ENCODE assay signal across 1 cellular context in the genomic region with DNA sequence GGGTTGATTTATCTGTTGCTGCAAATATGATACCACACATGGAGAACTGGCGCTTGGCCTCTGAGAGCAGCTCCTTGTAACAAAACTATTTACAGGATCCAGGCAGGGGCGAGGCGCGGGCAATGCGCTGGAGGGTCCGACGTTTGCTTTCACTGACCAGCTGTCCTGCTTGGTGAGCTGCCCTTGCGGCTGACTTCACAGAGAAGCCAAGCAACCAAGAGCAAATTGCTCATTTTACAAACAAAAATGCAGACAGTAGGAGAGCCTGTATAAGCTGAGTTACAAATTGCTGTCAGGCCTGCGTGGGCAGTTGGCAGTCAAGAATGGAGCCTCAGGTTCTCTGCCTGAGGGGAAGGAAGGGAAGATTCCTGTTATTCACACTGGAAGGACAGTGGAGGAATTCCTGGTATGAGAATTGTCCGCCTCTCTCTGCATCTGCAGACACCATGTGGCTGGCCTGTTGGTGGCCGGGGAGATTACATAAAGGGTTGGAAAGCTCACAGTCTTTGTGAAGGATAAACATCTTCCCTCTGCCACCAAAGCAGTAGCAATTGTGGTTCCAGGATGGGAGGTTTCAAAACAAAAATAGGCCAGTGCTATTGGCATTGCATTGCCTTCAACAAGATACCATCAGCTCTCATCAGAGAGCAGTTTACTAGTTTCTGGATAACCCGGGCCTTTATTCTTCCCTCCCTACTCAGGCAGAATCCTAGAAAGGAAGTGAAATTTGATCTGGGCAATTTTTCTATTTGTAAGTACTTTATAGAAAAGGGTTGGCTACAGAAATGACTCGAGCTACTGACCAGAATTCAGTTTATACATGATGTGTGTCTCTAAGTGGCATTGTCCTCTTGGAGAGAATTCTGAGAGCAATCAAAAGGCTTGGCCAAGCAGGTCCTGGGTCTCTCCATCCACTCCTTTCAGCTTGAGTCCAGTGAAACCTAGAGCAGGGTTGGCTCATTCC.
A peak's percentile ranks its signal among the peaks of the same experiment; 100 is the strongest.
TF ChIP-seq lines count a peak whose summit lies in the region.

No MANE protein-coding gene starts in this region.

TF ChIP-seq in K562, 482 proteins besides CTCF, POLR2A, EP300 and RAD21 (continued from another document):
- TF ChIP-seq, protein P1, sequence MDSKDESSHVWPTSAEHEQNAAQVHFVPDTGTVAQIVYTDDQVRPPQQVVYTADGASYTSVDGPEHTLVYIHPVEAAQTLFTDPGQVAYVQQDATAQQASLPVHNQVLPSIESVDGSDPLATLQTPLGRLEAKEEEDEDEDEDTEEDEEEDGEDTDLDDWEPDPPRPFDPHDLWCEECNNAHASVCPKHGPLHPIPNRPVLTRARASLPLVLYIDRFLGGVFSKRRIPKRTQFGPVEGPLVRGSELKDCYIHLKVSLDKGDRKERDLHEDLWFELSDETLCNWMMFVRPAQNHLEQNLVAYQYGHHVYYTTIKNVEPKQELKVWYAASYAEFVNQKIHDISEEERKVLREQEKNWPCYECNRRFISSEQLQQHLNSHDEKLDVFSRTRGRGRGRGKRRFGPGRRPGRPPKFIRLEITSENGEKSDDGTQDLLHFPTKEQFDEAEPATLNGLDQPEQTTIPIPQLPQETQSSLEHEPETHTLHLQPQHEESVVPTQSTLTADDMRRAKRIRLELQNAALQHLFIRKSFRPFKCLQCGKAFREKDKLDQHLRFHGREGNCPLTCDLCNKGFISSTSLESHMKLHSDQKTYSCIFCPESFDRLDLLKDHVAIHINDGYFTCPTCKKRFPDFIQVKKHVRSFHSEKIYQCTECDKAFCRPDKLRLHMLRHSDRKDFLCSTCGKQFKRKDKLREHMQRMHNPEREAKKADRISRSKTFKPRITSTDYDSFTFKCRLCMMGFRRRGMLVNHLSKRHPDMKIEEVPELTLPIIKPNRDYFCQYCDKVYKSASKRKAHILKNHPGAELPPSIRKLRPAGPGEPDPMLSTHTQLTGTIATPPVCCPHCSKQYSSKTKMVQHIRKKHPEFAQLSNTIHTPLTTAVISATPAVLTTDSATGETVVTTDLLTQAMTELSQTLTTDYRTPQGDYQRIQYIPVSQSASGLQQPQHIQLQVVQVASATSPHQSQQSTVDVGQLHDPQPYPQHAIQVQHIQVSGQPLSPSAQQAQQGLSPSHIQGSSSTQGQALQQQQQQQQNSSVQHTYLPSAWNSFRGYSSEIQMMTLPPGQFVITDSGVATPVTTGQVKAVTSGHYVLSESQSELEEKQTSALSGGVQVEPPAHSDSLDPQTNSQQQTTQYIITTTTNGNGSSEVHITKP (IDR thresholded peaks at IDR 0.05; ENCODE audit: partially characterized antibody): no peak
- TF ChIP-seq GABPA (tag; conservative IDR thresholded peaks at IDR 0.05; ENCODE audit: low read depth) (no peak), YY1 (IDR thresholded peaks at IDR 0.05; ENCODE audit: borderline replicate concordance in 1 of 3, control insufficient read depth in 1 of 3, extremely low read depth in 1 of 3, insufficient read depth in 3 of 3, insufficient read length in 1 of 3, insufficient replicate concordance in 2 of 3, low read depth in 1 of 3, low read length in 2 of 3) (peak in 1 of 3 experiments; percentile 5), HDAC3 (IDR thresholded peaks at IDR 0.05; ENCODE audit: borderline replicate concordance, partially characterized antibody) (no peak), CBFA2T3 (IDR thresholded peaks at IDR 0.05) (peak; percentile 8; the same call in 1 of the 2 replicates), L3MBTL2 (IDR thresholded peaks at IDR 0.05) (peak; percentile 42; the same call in 1 of the 2 replicates), ZNF436 (CRISPR knock-in tag; IDR thresholded peaks at IDR 0.05) (no peak), HSF4 (CRISPR knock-in tag; IDR thresholded peaks at IDR 0.05; ENCODE audit: borderline replicate concordance) (no peak), ZBTB1 (CRISPR knock-in tag; IDR thresholded peaks at IDR 0.05; ENCODE audit: borderline replicate concordance, low read depth) (no peak), ZNF23 (CRISPR knock-in tag; IDR thresholded peaks at IDR 0.05) (no peak), THRAP3 (IDR thresholded peaks at IDR 0.05; ENCODE audit: borderline replicate concordance) (no peak), FIP1L1 (IDR thresholded peaks at IDR 0.05; ENCODE audit: low read depth, low read length, poor library complexity, severe bottlenecking) (no peak), NFIC (IDR thresholded peaks at IDR 0.05) (no peak), ZFX (CRISPR knock-in tag; IDR thresholded peaks at IDR 0.05) (peak; percentile 40), BRD4 (IDR thresholded peaks at IDR 0.05) (no peak), ZNF785 (CRISPR knock-in tag; IDR thresholded peaks at IDR 0.05) (no peak), SMAD4 (CRISPR knock-in tag; conservative IDR thresholded peaks at IDR 0.05) (0 out of 2 replicates have a peak, but pooled peaks have one; percentile 25), NCOA4 (IDR thresholded peaks at IDR 0.05; ENCODE audit: partially characterized antibody) (no peak), GATAD2A (IDR thresholded peaks at IDR 0.05) (no peak), ZNF12 (CRISPR knock-in tag; IDR thresholded peaks at IDR 0.05) (no peak), FOXA1 (IDR thresholded peaks at IDR 0.05; ENCODE audit: borderline replicate concordance) (no peak), TFAM (CRISPR knock-in tag; conservative IDR thresholded peaks at IDR 0.05) (no peak)
- TF ChIP-seq, protein P2, sequence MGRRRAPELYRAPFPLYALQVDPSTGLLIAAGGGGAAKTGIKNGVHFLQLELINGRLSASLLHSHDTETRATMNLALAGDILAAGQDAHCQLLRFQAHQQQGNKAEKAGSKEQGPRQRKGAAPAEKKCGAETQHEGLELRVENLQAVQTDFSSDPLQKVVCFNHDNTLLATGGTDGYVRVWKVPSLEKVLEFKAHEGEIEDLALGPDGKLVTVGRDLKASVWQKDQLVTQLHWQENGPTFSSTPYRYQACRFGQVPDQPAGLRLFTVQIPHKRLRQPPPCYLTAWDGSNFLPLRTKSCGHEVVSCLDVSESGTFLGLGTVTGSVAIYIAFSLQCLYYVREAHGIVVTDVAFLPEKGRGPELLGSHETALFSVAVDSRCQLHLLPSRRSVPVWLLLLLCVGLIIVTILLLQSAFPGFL (CRISPR knock-in tag; IDR thresholded peaks at IDR 0.05): peak; percentile 62; the same call in 1 of the 2 replicates
- TF ChIP-seq, protein P3, sequence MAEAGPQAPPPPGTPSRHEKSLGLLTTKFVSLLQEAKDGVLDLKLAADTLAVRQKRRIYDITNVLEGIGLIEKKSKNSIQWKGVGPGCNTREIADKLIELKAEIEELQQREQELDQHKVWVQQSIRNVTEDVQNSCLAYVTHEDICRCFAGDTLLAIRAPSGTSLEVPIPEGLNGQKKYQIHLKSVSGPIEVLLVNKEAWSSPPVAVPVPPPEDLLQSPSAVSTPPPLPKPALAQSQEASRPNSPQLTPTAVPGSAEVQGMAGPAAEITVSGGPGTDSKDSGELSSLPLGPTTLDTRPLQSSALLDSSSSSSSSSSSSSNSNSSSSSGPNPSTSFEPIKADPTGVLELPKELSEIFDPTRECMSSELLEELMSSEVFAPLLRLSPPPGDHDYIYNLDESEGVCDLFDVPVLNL (CRISPR knock-in tag; IDR thresholded peaks at IDR 0.05; ENCODE audit: low read depth): no peak
- TF ChIP-seq, protein P4, sequence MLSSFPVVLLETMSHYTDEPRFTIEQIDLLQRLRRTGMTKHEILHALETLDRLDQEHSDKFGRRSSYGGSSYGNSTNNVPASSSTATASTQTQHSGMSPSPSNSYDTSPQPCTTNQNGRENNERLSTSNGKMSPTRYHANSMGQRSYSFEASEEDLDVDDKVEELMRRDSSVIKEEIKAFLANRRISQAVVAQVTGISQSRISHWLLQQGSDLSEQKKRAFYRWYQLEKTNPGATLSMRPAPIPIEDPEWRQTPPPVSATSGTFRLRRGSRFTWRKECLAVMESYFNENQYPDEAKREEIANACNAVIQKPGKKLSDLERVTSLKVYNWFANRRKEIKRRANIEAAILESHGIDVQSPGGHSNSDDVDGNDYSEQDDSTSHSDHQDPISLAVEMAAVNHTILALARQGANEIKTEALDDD (IDR thresholded peaks at IDR 0.05): 0 out of 2 replicates have a peak, but pooled peaks have one; percentile 26
- TF ChIP-seq, protein P5, sequence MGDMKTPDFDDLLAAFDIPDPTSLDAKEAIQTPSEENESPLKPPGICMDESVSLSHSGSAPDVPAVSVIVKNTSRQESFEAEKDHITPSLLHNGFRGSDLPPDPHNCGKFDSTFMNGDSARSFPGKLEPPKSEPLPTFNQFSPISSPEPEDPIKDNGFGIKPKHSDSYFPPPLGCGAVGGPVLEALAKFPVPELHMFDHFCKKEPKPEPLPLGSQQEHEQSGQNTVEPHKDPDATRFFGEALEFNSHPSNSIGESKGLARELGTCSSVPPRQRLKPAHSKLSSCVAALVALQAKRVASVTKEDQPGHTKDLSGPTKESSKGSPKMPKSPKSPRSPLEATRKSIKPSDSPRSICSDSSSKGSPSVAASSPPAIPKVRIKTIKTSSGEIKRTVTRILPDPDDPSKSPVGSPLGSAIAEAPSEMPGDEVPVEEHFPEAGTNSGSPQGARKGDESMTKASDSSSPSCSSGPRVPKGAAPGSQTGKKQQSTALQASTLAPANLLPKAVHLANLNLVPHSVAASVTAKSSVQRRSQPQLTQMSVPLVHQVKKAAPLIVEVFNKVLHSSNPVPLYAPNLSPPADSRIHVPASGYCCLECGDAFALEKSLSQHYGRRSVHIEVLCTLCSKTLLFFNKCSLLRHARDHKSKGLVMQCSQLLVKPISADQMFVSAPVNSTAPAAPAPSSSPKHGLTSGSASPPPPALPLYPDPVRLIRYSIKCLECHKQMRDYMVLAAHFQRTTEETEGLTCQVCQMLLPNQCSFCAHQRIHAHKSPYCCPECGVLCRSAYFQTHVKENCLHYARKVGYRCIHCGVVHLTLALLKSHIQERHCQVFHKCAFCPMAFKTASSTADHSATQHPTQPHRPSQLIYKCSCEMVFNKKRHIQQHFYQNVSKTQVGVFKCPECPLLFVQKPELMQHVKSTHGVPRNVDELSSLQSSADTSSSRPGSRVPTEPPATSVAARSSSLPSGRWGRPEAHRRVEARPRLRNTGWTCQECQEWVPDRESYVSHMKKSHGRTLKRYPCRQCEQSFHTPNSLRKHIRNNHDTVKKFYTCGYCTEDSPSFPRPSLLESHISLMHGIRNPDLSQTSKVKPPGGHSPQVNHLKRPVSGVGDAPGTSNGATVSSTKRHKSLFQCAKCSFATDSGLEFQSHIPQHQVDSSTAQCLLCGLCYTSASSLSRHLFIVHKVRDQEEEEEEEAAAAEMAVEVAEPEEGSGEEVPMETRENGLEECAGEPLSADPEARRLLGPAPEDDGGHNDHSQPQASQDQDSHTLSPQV (IDR thresholded peaks at IDR 0.05): peak; percentile 38; the same call in 1 of the 2 replicates
- TF ChIP-seq, protein P6, sequence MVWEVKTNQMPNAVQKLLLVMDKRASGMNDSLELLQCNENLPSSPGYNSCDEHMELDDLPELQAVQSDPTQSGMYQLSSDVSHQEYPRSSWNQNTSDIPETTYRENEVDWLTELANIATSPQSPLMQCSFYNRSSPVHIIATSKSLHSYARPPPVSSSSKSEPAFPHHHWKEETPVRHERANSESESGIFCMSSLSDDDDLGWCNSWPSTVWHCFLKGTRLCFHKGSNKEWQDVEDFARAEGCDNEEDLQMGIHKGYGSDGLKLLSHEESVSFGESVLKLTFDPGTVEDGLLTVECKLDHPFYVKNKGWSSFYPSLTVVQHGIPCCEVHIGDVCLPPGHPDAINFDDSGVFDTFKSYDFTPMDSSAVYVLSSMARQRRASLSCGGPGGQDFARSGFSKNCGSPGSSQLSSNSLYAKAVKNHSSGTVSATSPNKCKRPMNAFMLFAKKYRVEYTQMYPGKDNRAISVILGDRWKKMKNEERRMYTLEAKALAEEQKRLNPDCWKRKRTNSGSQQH (CRISPR knock-in tag; IDR thresholded peaks at IDR 0.05): no peak
